ENCODE assay signal across 12 cellular contexts in the genomic region with DNA sequence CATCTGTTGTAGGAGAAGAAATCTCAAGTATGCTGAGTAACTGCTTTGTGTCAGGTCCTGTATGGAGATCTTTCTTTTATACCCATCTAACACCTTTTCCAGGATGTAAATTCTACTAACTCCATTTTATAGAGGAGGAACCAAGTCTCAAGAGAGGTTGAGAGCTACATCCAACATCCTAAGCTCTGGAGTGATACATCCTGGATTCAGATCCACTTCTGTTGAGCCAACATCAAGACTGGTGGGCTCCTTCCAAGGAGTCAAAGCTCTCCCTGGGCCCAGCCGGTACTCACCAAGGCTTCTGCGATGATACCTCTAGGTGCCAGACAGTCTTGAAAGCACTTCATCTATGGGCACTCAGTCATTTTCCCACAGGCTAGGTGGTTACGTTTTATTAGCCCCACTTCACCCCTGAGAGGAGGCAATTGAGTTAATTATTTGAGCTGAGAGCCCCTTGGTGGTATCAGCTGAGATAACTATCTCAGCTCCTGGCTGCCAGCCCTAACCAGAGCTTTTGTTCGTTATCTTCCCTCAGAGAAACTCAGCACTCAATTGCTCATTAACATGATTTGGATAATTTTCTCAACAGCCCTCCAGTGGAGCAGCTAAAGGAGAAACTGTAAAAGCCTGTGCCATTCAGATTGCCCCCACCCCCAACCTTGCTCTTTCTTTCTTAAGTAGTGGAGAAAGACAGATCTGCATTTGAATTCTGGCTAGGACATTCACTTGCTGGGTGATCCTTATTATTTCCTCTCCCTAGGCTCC.
DNase-seq lines count a peak whose midpoint lies in the region; TF ChIP-seq lines count a peak whose summit lies in the region.
"Had no signal": no experiment of that assay in that cellular context is flagged by ENCODE, and none has a peak within 500 bp of the region (broad histone marks: within the 10 kb centered on the region; RNA-seq: fewer than 3 reads in every experiment).

No MANE protein-coding gene starts in this region.

- H3K27me3 Mint-ChIP-seq in CD4-positive, alpha-beta memory T cell = peaks cover 0 to 7% of the 10 kb centered on the region in 2 donors

- H4K20me1 ChIP-seq in hepatocyte (ENCODE audit: insufficient read depth, poor library complexity, severe bottlenecking) = no peaks in the 10 kb centered on the region

- intact Hi-C loops in esophagus squamous epithelium (cut with DNase I) = no loop called here
- intact Hi-C loops in CD4-positive, alpha-beta memory T cell (cut with micrococcal nuclease) = loop anchor here (2.0 to 5.0 kb wide), 2 partner anchors 337 to 619 kb away; no protein-coding TSS in a partner anchor

- H3K4me1 ChIP-seq in hepatocyte (ENCODE audit: insufficient read depth) (peaks cover 32% of the 10 kb centered on the region), esophagus squamous epithelium (peaks cover 0 to 11% (median 0%) of the 10 kb centered on the region in 3 donors)
- no peaks in the 10 kb centered on the region for H3K4me1 ChIP-seq in CD4-positive, alpha-beta memory T cell (ENCODE audit: insufficient read depth, low read length)

- H3K4me3 ChIP-seq in hepatocyte (no peak overlapping the region), esophagus squamous epithelium (no peak overlapping the region)
- H3K4me3 ChIP-seq in CD4-positive, alpha-beta memory T cell (ENCODE audit: low read length in 2 of 2) = no peak overlapping the region
- H3K4me3 ChIP-seq: GM12878 had no signal

- H3K27ac Mint-ChIP-seq in CD4-positive, alpha-beta memory T cell = no peak overlapping the region
- H3K27ac Mint-ChIP-seq: progenitor cell of endocrine pancreas had no signal

- no peaks in the 10 kb centered on the region for H3K9me3 Mint-ChIP-seq in CD4-positive, alpha-beta memory T cell

- peak overlapping the region; percentile 35 for H3K27ac ChIP-seq in hepatocyte
- no peak overlapping the region for H3K27ac ChIP-seq in esophagus squamous epithelium
- no peak overlapping the region for H3K27ac ChIP-seq in CD4-positive, alpha-beta memory T cell (ENCODE audit: low read depth, low read length)
- H3K27ac ChIP-seq: WERI-Rb-1 had no signal

- no peaks in the 10 kb centered on the region for H3K27me3 ChIP-seq in hepatocyte
- H3K27me3 ChIP-seq in esophagus squamous epithelium = no peaks in the 10 kb centered on the region
- H3K27me3 ChIP-seq in CD4-positive, alpha-beta memory T cell (ENCODE audit: insufficient read depth, low read length) = no peaks in the 10 kb centered on the region

- H3K9me3 ChIP-seq in hepatocyte (ENCODE audit: low read depth) (no peaks in the 10 kb centered on the region), esophagus squamous epithelium (no peaks in the 10 kb centered on the region)
- no peaks in the 10 kb centered on the region for H3K9me3 ChIP-seq in CD4-positive, alpha-beta memory T cell (ENCODE audit: control insufficient read depth in 1 of 2, low read length in 2 of 2)

- no peaks in the 10 kb centered on the region for H3K79me2 ChIP-seq in hepatocyte

- POLR2A ChIA-PET in CD4-positive, alpha-beta memory T cell (lab: Charles Lee; ENCODE audit: partially characterized antibody) = no interaction called here

- H3K36me3 ChIP-seq in hepatocyte (replicated peaks; ENCODE audit: insufficient read depth, low read depth) (no peaks in the 10 kb centered on the region), esophagus squamous epithelium (no peaks in the 10 kb centered on the region)
- H3K36me3 ChIP-seq in CD4-positive, alpha-beta memory T cell (ENCODE audit: insufficient read depth, low read length) = no peaks in the 10 kb centered on the region
- H3K36me3 ChIP-seq: WERI-Rb-1 had no signal

- no peak for TF ChIP-seq POLR2A in esophagus squamous epithelium (IDR thresholded peaks at IDR 0.05)

- DNase-seq in DMS153 treated with DMSO at 0.1 percent for 48 hours (lab: John Stamatoyannopoulos, UW; ENCODE audit: unreplicated experiment) (peak; percentile 89), NCI-H1105 (lab: John Stamatoyannopoulos, UW) (peak; percentile 98), NCI-H524 (lab: John Stamatoyannopoulos, UW) (peak; percentile 89 to 92), hepatocyte (ENCODE audit: low spot score) (no peak), esophagus squamous epithelium (lab: John Stamatoyannopoulos, UW) (no peak), NCI-H226 (no peak), cerebellar cortex (ENCODE audit: low spot score) (no peak)
- DNase-seq in CD4-positive, alpha-beta memory T cell = no peak
- DNase-seq: activated CD8-positive, alpha-beta memory T cell treated with anti-CD3 and anti-CD28 coated beads, Interleukin-2, amount 50 U/mL, for 48 hours; WERI-Rb-1 had no signal

- H3K4me2 ChIP-seq in hepatocyte = no peak overlapping the region

- H3K9me2 ChIP-seq in hepatocyte (replicated peaks; ENCODE audit: insufficient read depth) = no peaks in the 10 kb centered on the region

- H3K36me3 Mint-ChIP-seq in CD4-positive, alpha-beta memory T cell = no peaks in the 10 kb centered on the region

- WGBS in hepatocyte (ENCODE audit: low lambda C conversion rate, missing lambda C conversion rate) = 28% methylated on average over 4 of the region's 4 CpGs
- WGBS in esophagus squamous epithelium, 2 donors = 91 to 92% methylated on average over 2 to 4 of the region's 4 CpGs

- no peak for TF ChIP-seq CTCF in hepatocyte (IDR thresholded peaks at IDR 0.05; ENCODE audit: poor library complexity)
- no peak for TF ChIP-seq CTCF in esophagus squamous epithelium (IDR thresholded peaks at IDR 0.05)

- no peak overlapping the region for H2AFZ ChIP-seq in hepatocyte

- H3K4me1 Mint-ChIP-seq in CD4-positive, alpha-beta memory T cell = peaks cover 0 to 5% (median 2%) of the 10 kb centered on the region in 4 donors

- CTCF ChIA-PET in CD4-positive, alpha-beta memory T cell (lab: Charles Lee; ENCODE audit: partially characterized antibody) = interaction anchor here (2.8 to 2.9 kb wide), 2 partner anchors 10 to 621 kb away, joined by 12 to 13 read pairs; no protein-coding TSS in a partner anchor

- H3K4me3 Mint-ChIP-seq in CD4-positive, alpha-beta memory T cell = no peak overlapping the region

Comparison
In these comparisons a context has a peak if more than half of its experiments do, and no peak if none do; other contexts are left out.
1. DNase-seq: peak in DMS153 treated with DMSO at 0.1 percent for 48 hours (single experiment), NCI-H1105 (single experiment) and NCI-H524 (2 of 2); none in hepatocyte (single experiment), esophagus squamous epithelium (single experiment), CD4-positive, alpha-beta memory T cell (0 of 5), NCI-H226 (single experiment) and cerebellar cortex (single experiment).